In the genomic region with DNA sequence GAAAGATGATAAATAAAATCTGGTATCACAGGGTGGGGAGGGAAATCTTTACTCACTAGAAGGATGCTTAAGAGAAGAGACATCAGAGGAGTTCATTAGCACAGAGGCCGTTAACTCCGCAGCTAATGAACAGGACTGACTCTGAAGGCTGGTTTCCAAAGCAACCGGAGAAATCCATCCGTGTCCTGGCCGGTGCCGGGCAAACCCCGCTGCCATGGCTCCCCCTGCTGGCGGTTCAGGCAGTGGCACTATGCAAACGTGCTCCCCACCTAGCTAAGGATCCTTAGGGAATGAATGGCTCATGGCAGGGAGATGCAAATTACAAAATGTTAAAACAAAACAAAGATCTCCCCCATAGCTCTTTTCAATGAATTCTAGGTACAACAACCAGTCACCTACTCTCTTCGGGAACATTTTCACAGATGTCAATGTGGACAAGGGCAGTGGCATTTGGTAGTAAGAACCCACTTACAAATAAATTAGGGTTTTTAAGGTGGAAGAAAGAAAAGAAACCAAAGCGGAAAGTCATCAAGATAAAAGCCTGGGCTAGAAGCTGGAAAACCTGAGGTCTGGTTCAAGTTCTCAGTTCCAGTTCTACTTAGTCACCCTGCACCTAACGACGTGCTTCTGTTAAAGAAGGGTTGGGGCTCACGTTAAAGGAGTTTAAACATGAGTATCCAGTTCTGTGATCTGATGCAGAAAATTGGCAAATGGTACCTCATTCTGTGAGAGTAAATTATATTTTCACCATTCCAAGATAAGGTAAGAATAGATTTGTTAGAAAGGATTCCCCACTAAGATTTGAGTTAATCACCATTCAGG, we compare ENCODE assay signal across 7 cellular contexts.
DNase-seq lines count a peak whose midpoint lies in the region; ATAC-seq and TF ChIP-seq lines count a peak whose summit lies in the region.

No MANE protein-coding gene starts in this region.

- H3K27ac ChIP-seq in esophagus muscularis mucosa (replicated peaks in 1 of 4): peak overlapping the region in 2 of 4 donors; percentile 5 to 59

- no peak for TF ChIP-seq EP300 in esophagus muscularis mucosa (IDR thresholded peaks at IDR 0.05)

- H3K9me3 Mint-ChIP-seq in naive B cell: no peaks in the 10 kb centered on the region
- H3K9me3 Mint-ChIP-seq in stimulated activated memory B cell treated with anti-CD40 and anti-IgM and Interleukin-4, amounts not matched to agents 10 μg/mL and 1 μg/mL and 100 μg/mL, for 72 hours: no peaks in the 10 kb centered on the region

- H3K4me3 Mint-ChIP-seq in naive B cell: no peak overlapping the region
- no peak overlapping the region for H3K4me3 Mint-ChIP-seq in stimulated activated memory B cell treated with anti-CD40 and anti-IgM and Interleukin-4, amounts not matched to agents 10 μg/mL and 1 μg/mL and 100 μg/mL, for 72 hours

- TF ChIP-seq CTCF in GM12865 (IDR thresholded peaks at IDR 0.05; ENCODE audit: insufficient read depth, low read depth, low read length, missing control alignments): peak; percentile 93
- peak; percentile 86 to 98 (median 89) for TF ChIP-seq CTCF in esophagus muscularis mucosa (IDR thresholded peaks at IDR 0.05)

- H3K4me1 Mint-ChIP-seq in naive B cell: no peaks in the 10 kb centered on the region
- peaks cover 5% of the 10 kb centered on the region for H3K4me1 Mint-ChIP-seq in stimulated activated memory B cell treated with anti-CD40 and anti-IgM and Interleukin-4, amounts not matched to agents 10 μg/mL and 1 μg/mL and 100 μg/mL, for 72 hours

- no peak overlapping the region for H3K27ac Mint-ChIP-seq in naive B cell
- no peak overlapping the region for H3K27ac Mint-ChIP-seq in stimulated activated memory B cell treated with anti-CD40 and anti-IgM and Interleukin-4, amounts not matched to agents 10 μg/mL and 1 μg/mL and 100 μg/mL, for 72 hours

- no peaks in the 10 kb centered on the region for H3K36me3 Mint-ChIP-seq in naive B cell
- no peaks in the 10 kb centered on the region for H3K36me3 Mint-ChIP-seq in stimulated activated memory B cell treated with anti-CD40 and anti-IgM and Interleukin-4, amounts not matched to agents 10 μg/mL and 1 μg/mL and 100 μg/mL, for 72 hours

- peaks cover 0 to 31% (median 10%) of the 10 kb centered on the region in 4 donors for H3K4me1 ChIP-seq in esophagus muscularis mucosa

- intact Hi-C loops in esophagus muscularis mucosa (cut with DNase I): no loop called here

- WGBS in esophagus muscularis mucosa: 24% methylated on average over 14 of the region's 14 CpGs

- H3K9me3 ChIP-seq in esophagus muscularis mucosa: no peaks in the 10 kb centered on the region

- no peak overlapping the region for H3K4me3 ChIP-seq in GM12865 (ENCODE audit: low read depth, low read length)
- H3K4me3 ChIP-seq in esophagus muscularis mucosa: no peak overlapping the region

- peaks cover 34 to 89% (median 64%) of the 10 kb centered on the region in 4 donors for H3K36me3 ChIP-seq in esophagus muscularis mucosa

- H3K27me3 ChIP-seq in esophagus muscularis mucosa: no peaks in the 10 kb centered on the region

- ATAC-seq in HG02678 (IDR thresholded peaks at IDR 0.05; ENCODE audit: unreplicated experiment): peak; percentile 62
- ATAC-seq in naive B cell (ENCODE audit: low read depth in 2 of 2): peak in 1 of 2 donors; percentile 53
- ATAC-seq in stimulated activated memory B cell treated with anti-CD40 and anti-IgM and Interleukin-4, amounts not matched to agents 10 μg/mL and 1 μg/mL and 100 μg/mL, for 72 hours: peak; percentile 71

- TF ChIP-seq POLR2A in esophagus muscularis mucosa (IDR thresholded peaks at IDR 0.05; ENCODE audit: low read depth): no peak

- DNase-seq in GM12865 (ENCODE audit: low read depth) (peak; percentile 63), NCI-H748 (lab: John Stamatoyannopoulos, UW; ENCODE audit: unreplicated experiment) (peak; percentile 74), activated T-cell treated with anti-CD3 and anti-CD28 coated beads for 1 hour (ENCODE audit: low read depth) (peak; percentile 58), esophagus muscularis mucosa (ENCODE audit: extremely low spot score) (no peak), naive B cell (peak; percentile 19)

- no peaks in the 10 kb centered on the region for H3K27me3 Mint-ChIP-seq in naive B cell
- H3K27me3 Mint-ChIP-seq in stimulated activated memory B cell treated with anti-CD40 and anti-IgM and Interleukin-4, amounts not matched to agents 10 μg/mL and 1 μg/mL and 100 μg/mL, for 72 hours: peaks cover 2% of the 10 kb centered on the region
